Comparison of ENCODE assay signal across 8 cellular contexts in genomic region chr16:68645494-68646388, GRCh38. TPM values are rescaled to one million over a fixed set of nuclear protein-coding genes. Genes with fewer than 3 reads are reported as not detected.
A peak's percentile ranks its signal among the peaks of the same experiment; 100 is the strongest.
DNase-seq lines count a peak whose midpoint lies in the region; ATAC-seq, FAIRE-seq and TF ChIP-seq lines count a peak whose summit lies in the region.
"Had no signal": no experiment of that assay in that cellular context is flagged by ENCODE, and none has a peak within 500 bp of the region (broad histone marks: within the 10 kb centered on the region; RNA-seq: fewer than 3 reads in every experiment).

No MANE protein-coding gene starts in this region.

- H3K27me3 Mint-ChIP-seq in activated CD4-positive, alpha-beta T cell treated with anti-CD3 and anti-CD28 coated beads, Interleukin-2, amount 10 ng/mL, durations not matched to agents 24 days and 14 days, result peaks cover 48% of the 10 kb centered on the region

- DNase-seq in ELF-1 (ENCODE audit: low read depth, low spot score), result peak; percentile 91
- DNase-seq in NCI-H2171 treated with DMSO at 0.1 percent for 48 hours (lab: John Stamatoyannopoulos, UW), result peak; percentile 6
- no peak for DNase-seq in epithelial cell of prostate (ENCODE audit: low read depth, low spot score)
- DNase-seq in pancreas, result peak in 4 of 6 donors; percentile 20 to 83 (median 50)
- DNase-seq in activated gamma-delta T cell treated with Interleukin-2 at 50 U/mL for 16 hours, result no peak
- no peak for DNase-seq in NAMALWA (ENCODE audit: low spot score)
- DNase-seq in activated CD4-positive, alpha-beta T cell treated with anti-CD3 and anti-CD28 coated beads, Interleukin-2, amount 10 ng/mL, durations not matched to agents 24 days and 14 days, result no peak

- no peak overlapping the region for H3K27ac Mint-ChIP-seq in activated CD4-positive, alpha-beta T cell treated with anti-CD3 and anti-CD28 coated beads, Interleukin-2, amount 10 ng/mL, durations not matched to agents 24 days and 14 days

- H3K27ac ChIP-seq in epithelial cell of prostate (peak overlapping the region; percentile 84), pancreas (no peak overlapping the region)

- H3K9me3 Mint-ChIP-seq in activated CD4-positive, alpha-beta T cell treated with anti-CD3 and anti-CD28 coated beads, Interleukin-2, amount 10 ng/mL, durations not matched to agents 24 days and 14 days, result no peaks in the 10 kb centered on the region

- H3K27me3 ChIP-seq in pancreas, result no peaks in the 10 kb centered on the region

- intact Hi-C loops in pancreas (cut with DNase I), result no loop called here
- intact Hi-C loops in activated CD4-positive, alpha-beta T cell treated with anti-CD3 and anti-CD28 coated beads, Interleukin-2, amount 10 ng/mL, durations not matched to agents 24 days and 14 days (cut with micrococcal nuclease), result no loop called here

- FAIRE-seq in pancreas (lab: Jason Lieb, UNC), result no peak
- FAIRE-seq: islet of Langerhans had no signal

- H3K4me3 ChIP-seq in pancreas, result peak overlapping the region; percentile 11 to 55 (median 46)

- no peak overlapping the region for H3K4me3 Mint-ChIP-seq in activated CD4-positive, alpha-beta T cell treated with anti-CD3 and anti-CD28 coated beads, Interleukin-2, amount 10 ng/mL, durations not matched to agents 24 days and 14 days

- ATAC-seq in pancreas, result peak; percentile 66 to 76 (median 71)

- H3K9me3 ChIP-seq in pancreas, result no peaks in the 10 kb centered on the region

- no peak for TF ChIP-seq CTCF in pancreas (IDR thresholded peaks at IDR 0.05)

- no peaks in the 10 kb centered on the region for H3K36me3 Mint-ChIP-seq in activated CD4-positive, alpha-beta T cell treated with anti-CD3 and anti-CD28 coated beads, Interleukin-2, amount 10 ng/mL, durations not matched to agents 24 days and 14 days (ENCODE audit: low read depth)

- 2% methylated on average over 60 to 66 of the region's 66 CpGs for WGBS in pancreas, 2 donors

- H3K36me3 ChIP-seq in pancreas, result no peaks in the 10 kb centered on the region

- H3K4me1 ChIP-seq in pancreas, result peaks cover 0 to 10% (median 5%) of the 10 kb centered on the region in 3 donors

- H3K4me1 Mint-ChIP-seq in activated CD4-positive, alpha-beta T cell treated with anti-CD3 and anti-CD28 coated beads, Interleukin-2, amount 10 ng/mL, durations not matched to agents 24 days and 14 days, result peaks cover 2% of the 10 kb centered on the region

RNA-seq across cellular contexts. Expression of gene CDH3, which starts 0.6 kb away (rescaled TPM):
- total RNA-seq in pancreas, result 1 to 10 TPM in 5 of 6 donors, under 1 TPM in 1; 0.39 to 5.2 (median 1.4) TPM
- under 1 TPM; 0.30 to 0.47 TPM for polyA plus RNA-seq in pancreas
- 0.19 and 0.37 TPM in 2 replicates for total RNA-seq in activated CD4-positive, alpha-beta T cell treated with anti-CD3 and anti-CD28 coated beads, Interleukin-2, amount 10 ng/mL, durations not matched to agents 24 days and 14 days

Comparison
In these comparisons a context has a peak if more than half of its experiments do, and no peak if none do; other contexts are left out.
1. DNase-seq: peak in ELF-1 (single experiment), NCI-H2171 treated with DMSO at 0.1 percent for 48 hours (single experiment) and pancreas (4 of 6); none in epithelial cell of prostate (single experiment), activated gamma-delta T cell treated with Interleukin-2 at 50 U/mL for 16 hours (single experiment), NAMALWA (single experiment) and activated CD4-positive, alpha-beta T cell treated with anti-CD3 and anti-CD28 coated beads, Interleukin-2, amount 10 ng/mL, durations not matched to agents 24 days and 14 days (single experiment).